ENCODE assay signal across 28 cellular contexts in genomic region chr3:69934398-69934797, GRCh38.
"Had no signal": no experiment of that assay in that cellular context is flagged by ENCODE, and none has a peak within 500 bp of the region (broad histone marks: within the 10 kb centered on the region; RNA-seq: fewer than 3 reads in every experiment).

No MANE protein-coding gene starts in this region.

- H3K27ac ChIP-seq: epithelial cell of prostate, heart right ventricle, left lung, neutrophil, pancreas, right lobe of liver, thoracic aorta, tibial nerve, upper lobe of left lung, uterus had no signal

- H3K4me3 ChIP-seq: heart right ventricle, left lung, mucosa of descending colon, pancreas, right lobe of liver, thoracic aorta, tibial nerve, upper lobe of left lung, uterus had no signal

- DNase-seq: cerebellar nuclear complex; cortex of kidney; effector CD8-positive, alpha-beta T cell; endodermal cell; foreskin melanocyte; glutamatergic neuron; heart right ventricle; hippocampal formation; left lung; mesenchymal stem cell; mucosa of descending colon; naive B cell; pancreas; right lobe of liver; small intestine; stimulated activated CD4-positive, alpha-beta T cell treated with anti-CD3 and anti-CD28 coated beads, Interleukin-15, amount 100 ng/mL, for 24 hours; stimulated activated CD4-positive, alpha-beta T cell treated with anti-CD3 and anti-CD28 coated beads, Interleukin-2, amount 100 ng/mL, for 48 hours; stimulated activated CD8-positive, alpha-beta memory T cell treated with anti-CD3 and anti-CD28 coated beads, Interleukin-4, amount 100 ng/mL, for 48 hours; stimulated activated naive CD4-positive, alpha-beta T cell; stimulated activated naive CD8-positive, alpha-beta T cell treated with anti-CD3 and anti-CD28 coated beads, Interleukin-15, amount 100 ng/mL, for 72 hours; upper lobe of left lung; uterus had no signal

- ATAC-seq: esophagus mucosa; heart right ventricle; left lung; mucosa of descending colon; natural killer cell treated with Interleukin-12 subunit alpha and Interleukin-12 subunit beta and Interleukin-15 and Interleukin-18, amount 100 ng/mL, for 72 hours; pancreas; right lobe of liver; stimulated activated naive CD8-positive, alpha-beta T cell treated with anti-CD3 and anti-CD28 coated beads, Interleukin-15, amount 100 ng/mL, for 72 hours had no signal
